ENCODE assay signal across 8 cellular contexts in genomic region chr5:139660105-139660915, GRCh38. TPM values are rescaled to one million over a fixed set of nuclear protein-coding genes. Genes with fewer than 3 reads are reported as not detected.
DNase-seq lines count a peak whose midpoint lies in the region; FAIRE-seq and TF ChIP-seq lines count a peak whose summit lies in the region.

No MANE protein-coding gene starts in this region.

- peak overlapping the region; percentile 90 to 100 (median 98) for H3K27ac Mint-ChIP-seq in brain

- no peak for FAIRE-seq in HTR-8/SVneo (lab: Jason Lieb, UNC)

- no peaks in the 10 kb centered on the region for H3K9me3 Mint-ChIP-seq in brain

- peaks cover 3% of the 10 kb centered on the region for H3K27me3 Mint-ChIP-seq in brain

- peaks cover 71% of the 10 kb centered on the region for H3K79me2 ChIP-seq in ACC112 (ENCODE audit: control insufficient read depth, insufficient read depth, low read length, unreplicated experiment)

- DNase-seq in HTR-8/SVneo (ENCODE audit: insufficient read length, low spot score) = peak; percentile 59
- DNase-seq in substantia nigra (lab: John Stamatoyannopoulos, UW) = peak in 48 of 49 donors; percentile 64 to 95 (median 88)
- DNase-seq in GM13977 (ENCODE audit: low spot score) = no peak
- DNase-seq in GM19238 (ENCODE audit: insufficient read length, low spot score) = no peak
- DNase-seq in HCEC 1CT = no peak

- H3K27ac ChIP-seq in ACC112 (ENCODE audit: low read depth, low read length) = peak overlapping the region; percentile 87
- H3K27ac ChIP-seq in layer of hippocampus (ENCODE audit: low read depth, low read length) = peak overlapping the region; percentile 99
- peak overlapping the region; percentile 98 for H3K27ac ChIP-seq in substantia nigra (ENCODE audit: low read depth, low read length, poor library complexity, severe bottlenecking)

- no peaks in the 10 kb centered on the region for H3K36me3 ChIP-seq in ACC112 (ENCODE audit: insufficient read depth, low read length)

- no peaks in the 10 kb centered on the region for H3K36me3 Mint-ChIP-seq in brain

- no peaks in the 10 kb centered on the region for H3K27me3 ChIP-seq in ACC112 (ENCODE audit: insufficient read depth, low read length)
- no peaks in the 10 kb centered on the region for H3K27me3 ChIP-seq in layer of hippocampus (ENCODE audit: control insufficient read depth, insufficient read depth, low read length)

- peaks cover 91% of the 10 kb centered on the region for H3K4me1 Mint-ChIP-seq in brain

- peak overlapping the region; percentile 70 for H3K4me3 ChIP-seq in ACC112 (ENCODE audit: low read depth, low read length)

- TF ChIP-seq CTCF in brain (conservative IDR thresholded peaks at IDR 0.05) = no peak
- no peak for TF ChIP-seq CTCF in GM13977 (IDR thresholded peaks at IDR 0.05; ENCODE audit: extremely low read depth, insufficient read depth, missing control alignments)

- peaks cover 79% of the 10 kb centered on the region for H3K4me1 ChIP-seq in ACC112 (ENCODE audit: control insufficient read depth, insufficient read depth, low read length, unreplicated experiment)

- H2AFZ ChIP-seq in ACC112 (ENCODE audit: low read length, unreplicated experiment) = no peak overlapping the region

- peak overlapping the region in 4 of 5 experiments; percentile 71 to 80 (median 74) for H3K4me3 Mint-ChIP-seq in brain

- in situ Hi-C loops in GM13977 (cut with MboI; ENCODE audit: low pct_unique_long_range_greater_than_20kb, low sequenced_read_pairs, unreplicated experiment) = no loop called here

RNA-seq across cellular contexts. Expression of gene CXXC5, which starts 12.2 kb away (rescaled TPM):
- polyA plus RNA-seq in brain (ENCODE audit: insufficient read depth, low read depth, low replicate concordance) = 79.7 TPM

Comparison
In these comparisons a context has a peak if more than half of its experiments do, and no peak if none do; other contexts are left out.
1. DNase-seq: peak in HTR-8/SVneo (single experiment) and substantia nigra (48 of 49); none in GM13977 (single experiment), GM19238 (single experiment) and HCEC 1CT (single experiment).
2. Peak in every context shown above with its lines, with median percentiles within 50 percentile points of each other: H3K27ac ChIP-seq.